1 cellular context compared by ENCODE assay signal in genomic region chr10:133261726-133262325, GRCh38.
TF ChIP-seq lines count a peak whose summit lies in the region.

No MANE protein-coding gene starts in this region.

TF ChIP-seq in PFSK-1, 5 proteins besides CTCF, POLR2A, EP300 and RAD21 (continued from another document):
- TF ChIP-seq REST (IDR thresholded peaks at IDR 0.05; ENCODE audit: insufficient read depth in 1 of 2, low read depth in 2 of 2, low read length in 2 of 2) (no peak), FOXP2 (optimal IDR thresholded peaks at IDR 0.05; ENCODE audit: borderline replicate concordance, extremely low read depth, extremely low read length, insufficient read depth) (peak; percentile 14), TAF1 (IDR thresholded peaks at IDR 0.05; ENCODE audit: borderline replicate concordance, insufficient read depth, low read length) (no peak), SIN3A (IDR thresholded peaks at IDR 0.05; ENCODE audit: borderline replicate concordance, insufficient read depth, low read length) (no peak)
